1 cellular context compared by ENCODE assay signal in genomic region chr19:6393074-6393981, GRCh38.
TF ChIP-seq lines count a peak whose summit lies in the region.

TSS of gene GTF2F1 (minus strand) at chr19:6393164. CDS start at chr19:6392995, 169 bp downstream.

TF ChIP-seq in HepG2, 621 proteins besides CTCF, POLR2A, EP300 and RAD21 (continued from another document and continues in another):
- TF ChIP-seq GFI1 (CRISPR knock-in tag; IDR thresholded peaks at IDR 0.05; ENCODE audit: borderline replicate concordance), result no peak; the same call in 1 of the 2 replicates
- TF ChIP-seq ZNF576 (CRISPR knock-in tag; IDR thresholded peaks at IDR 0.05), result no peak
- TF ChIP-seq SPEN (CRISPR knock-in tag; IDR thresholded peaks at IDR 0.05; ENCODE audit: low read depth), result peak; percentile 9; the same call in 1 of the 2 replicates
- TF ChIP-seq IRF2 (CRISPR knock-in tag; IDR thresholded peaks at IDR 0.05), result no peak; the same call in 1 of the 2 replicates
- no peak for TF ChIP-seq NCOA5 (CRISPR knock-in tag; IDR thresholded peaks at IDR 0.05)
- 0 out of 2 replicates have a peak, but pooled peaks have one; percentile 21 for TF ChIP-seq THAP8 (CRISPR knock-in tag; IDR thresholded peaks at IDR 0.05; ENCODE audit: borderline replicate concordance)
- TF ChIP-seq IKZF1 (IDR thresholded peaks at IDR 0.05), result no peak
- peak; percentile 78 for TF ChIP-seq SRSF1 (optimal IDR thresholded peaks at IDR 0.05; ENCODE audit: low read depth, low read length)
- TF ChIP-seq ZBTB7A (CRISPR knock-in tag; IDR thresholded peaks at IDR 0.05), result peak; percentile 76
- peak; percentile 58; the same call in 1 of the 2 replicates for TF ChIP-seq ZNF367 (CRISPR knock-in tag; IDR thresholded peaks at IDR 0.05; ENCODE audit: borderline replicate concordance)
- TF ChIP-seq TCF12 (IDR thresholded peaks at IDR 0.05), result no peak
- no peak for TF ChIP-seq TCF12 (CRISPR knock-in tag; IDR thresholded peaks at IDR 0.05)
- TF ChIP-seq, protein P1, sequence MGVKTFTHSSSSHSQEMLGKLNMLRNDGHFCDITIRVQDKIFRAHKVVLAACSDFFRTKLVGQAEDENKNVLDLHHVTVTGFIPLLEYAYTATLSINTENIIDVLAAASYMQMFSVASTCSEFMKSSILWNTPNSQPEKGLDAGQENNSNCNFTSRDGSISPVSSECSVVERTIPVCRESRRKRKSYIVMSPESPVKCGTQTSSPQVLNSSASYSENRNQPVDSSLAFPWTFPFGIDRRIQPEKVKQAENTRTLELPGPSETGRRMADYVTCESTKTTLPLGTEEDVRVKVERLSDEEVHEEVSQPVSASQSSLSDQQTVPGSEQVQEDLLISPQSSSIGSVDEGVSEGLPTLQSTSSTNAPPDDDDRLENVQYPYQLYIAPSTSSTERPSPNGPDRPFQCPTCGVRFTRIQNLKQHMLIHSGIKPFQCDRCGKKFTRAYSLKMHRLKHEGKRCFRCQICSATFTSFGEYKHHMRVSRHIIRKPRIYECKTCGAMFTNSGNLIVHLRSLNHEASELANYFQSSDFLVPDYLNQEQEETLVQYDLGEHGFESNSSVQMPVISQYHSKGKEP (CRISPR knock-in tag; IDR thresholded peaks at IDR 0.05), result peak; percentile 50; the same call in 1 of the 2 replicates
- peak; percentile 60; the same call in 1 of the 2 replicates for TF ChIP-seq U2AF2 (IDR thresholded peaks at IDR 0.05; ENCODE audit: low read depth, low read length)
- TF ChIP-seq SYNCRIP (IDR thresholded peaks at IDR 0.05; ENCODE audit: insufficient read depth, low read depth, low read length), result no peak
- 0 out of 2 replicates have a peak, but pooled peaks have one; percentile 55 for TF ChIP-seq ZNF572 (CRISPR knock-in tag; IDR thresholded peaks at IDR 0.05)
- TF ChIP-seq, protein P2, sequence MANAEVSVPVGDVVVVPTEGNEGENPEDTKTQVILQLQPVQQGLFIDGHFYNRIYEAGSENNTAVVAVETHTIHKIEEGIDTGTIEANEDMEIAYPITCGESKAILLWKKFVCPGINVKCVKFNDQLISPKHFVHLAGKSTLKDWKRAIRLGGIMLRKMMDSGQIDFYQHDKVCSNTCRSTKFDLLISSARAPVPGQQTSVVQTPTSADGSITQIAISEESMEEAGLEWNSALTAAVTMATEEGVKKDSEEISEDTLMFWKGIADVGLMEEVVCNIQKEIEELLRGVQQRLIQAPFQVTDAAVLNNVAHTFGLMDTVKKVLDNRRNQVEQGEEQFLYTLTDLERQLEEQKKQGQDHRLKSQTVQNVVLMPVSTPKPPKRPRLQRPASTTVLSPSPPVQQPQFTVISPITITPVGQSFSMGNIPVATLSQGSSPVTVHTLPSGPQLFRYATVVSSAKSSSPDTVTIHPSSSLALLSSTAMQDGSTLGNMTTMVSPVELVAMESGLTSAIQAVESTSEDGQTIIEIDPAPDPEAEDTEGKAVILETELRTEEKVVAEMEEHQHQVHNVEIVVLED (CRISPR knock-in tag; IDR thresholded peaks at IDR 0.05; ENCODE audit: borderline replicate concordance), result peak; percentile 82; the same call in 1 of the 2 replicates
- TF ChIP-seq GABPB1 (CRISPR knock-in tag; IDR thresholded peaks at IDR 0.05), result peak; percentile 99
- no peak for TF ChIP-seq NFKB2 (CRISPR knock-in tag; IDR thresholded peaks at IDR 0.05; ENCODE audit: borderline replicate concordance)
- no peak for TF ChIP-seq ZNF496 (CRISPR knock-in tag; IDR thresholded peaks at IDR 0.05; ENCODE audit: insufficient replicate concordance)
- no peak for TF ChIP-seq ZNF790 (CRISPR knock-in tag; IDR thresholded peaks at IDR 0.05; ENCODE audit: borderline replicate concordance)
- TF ChIP-seq MEF2D (CRISPR knock-in tag; IDR thresholded peaks at IDR 0.05), result no peak
- no peak for TF ChIP-seq SOX13 (IDR thresholded peaks at IDR 0.05)
- no peak for TF ChIP-seq SOX13 (CRISPR knock-in tag; conservative IDR thresholded peaks at IDR 0.05 in 1 of 2, IDR thresholded peaks at IDR 0.05 in 1 of 2)
- no peak for TF ChIP-seq ZNF124 (CRISPR knock-in tag; IDR thresholded peaks at IDR 0.05)
- TF ChIP-seq THAP11 (CRISPR knock-in tag; IDR thresholded peaks at IDR 0.05), result peak; percentile 92
- TF ChIP-seq SMARCE1 (IDR thresholded peaks at IDR 0.05; ENCODE audit: borderline replicate concordance), result no peak
- TF ChIP-seq ZNF672 (CRISPR knock-in tag; IDR thresholded peaks at IDR 0.05), result no peak
- peak; percentile 25; the same call in 1 of the 2 replicates for TF ChIP-seq ZNF547 (CRISPR knock-in tag; IDR thresholded peaks at IDR 0.05)
- TF ChIP-seq PHB2 (IDR thresholded peaks at IDR 0.05; ENCODE audit: partially characterized antibody), result no peak
- no peak for TF ChIP-seq AHR (CRISPR knock-in tag; IDR thresholded peaks at IDR 0.05)
- TF ChIP-seq MBNL3 (CRISPR knock-in tag; conservative IDR thresholded peaks at IDR 0.05), result no peak
- TF ChIP-seq SALL1 (CRISPR knock-in tag; IDR thresholded peaks at IDR 0.05), result peak; percentile 58
- TF ChIP-seq, protein P3, sequence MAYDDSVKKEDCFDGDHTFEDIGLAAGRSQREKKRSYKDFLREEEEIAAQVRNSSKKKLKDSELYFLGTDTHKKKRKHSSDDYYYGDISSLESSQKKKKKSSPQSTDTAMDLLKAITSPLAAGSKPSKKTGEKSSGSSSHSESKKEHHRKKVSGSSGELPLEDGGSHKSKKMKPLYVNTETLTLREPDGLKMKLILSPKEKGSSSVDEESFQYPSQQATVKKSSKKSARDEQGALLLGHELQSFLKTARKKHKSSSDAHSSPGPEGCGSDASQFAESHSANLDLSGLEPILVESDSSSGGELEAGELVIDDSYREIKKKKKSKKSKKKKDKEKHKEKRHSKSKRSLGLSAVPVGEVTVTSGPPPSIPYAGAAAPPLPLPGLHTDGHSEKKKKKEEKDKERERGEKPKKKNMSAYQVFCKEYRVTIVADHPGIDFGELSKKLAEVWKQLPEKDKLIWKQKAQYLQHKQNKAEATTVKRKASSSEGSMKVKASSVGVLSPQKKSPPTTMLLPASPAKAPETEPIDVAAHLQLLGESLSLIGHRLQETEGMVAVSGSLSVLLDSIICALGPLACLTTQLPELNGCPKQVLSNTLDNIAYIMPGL (CRISPR knock-in tag; IDR thresholded peaks at IDR 0.05; ENCODE audit: borderline replicate concordance in 1 of 2, low read depth in 1 of 2), result peak; percentile 38 to 78; a peak in 3 of 4 replicates
- peak; percentile 57; the same call in 1 of the 2 replicates for TF ChIP-seq ZSCAN5A (CRISPR knock-in tag; IDR thresholded peaks at IDR 0.05; ENCODE audit: borderline replicate concordance)
- TF ChIP-seq CENPT (CRISPR knock-in tag; IDR thresholded peaks at IDR 0.05; ENCODE audit: low read depth), result no peak
- no peak for TF ChIP-seq BCL6 (CRISPR knock-in tag; IDR thresholded peaks at IDR 0.05)
- no peak for TF ChIP-seq THRA (CRISPR knock-in tag; IDR thresholded peaks at IDR 0.05; ENCODE audit: borderline replicate concordance)
- 0 out of 2 replicates have a peak, but pooled peaks have one; percentile 32 for TF ChIP-seq IRF1 (CRISPR knock-in tag; IDR thresholded peaks at IDR 0.05; ENCODE audit: low read depth)
- no peak for TF ChIP-seq HMGA1 (CRISPR knock-in tag; conservative IDR thresholded peaks at IDR 0.05)
- no peak for TF ChIP-seq TEAD3 (CRISPR knock-in tag; optimal IDR thresholded peaks at IDR 0.05; ENCODE audit: borderline replicate concordance)
- no peak for TF ChIP-seq ZNF235 (CRISPR knock-in tag; IDR thresholded peaks at IDR 0.05; ENCODE audit: borderline replicate concordance)
- no peak for TF ChIP-seq PTBP1 (IDR thresholded peaks at IDR 0.05; ENCODE audit: low read depth, low read length, poor library complexity, severe bottlenecking)
- TF ChIP-seq ISX (CRISPR knock-in tag; conservative IDR thresholded peaks at IDR 0.05), result no peak
- peak; percentile 12; the same call in 1 of the 2 replicates for TF ChIP-seq TFDP2 (CRISPR knock-in tag; IDR thresholded peaks at IDR 0.05)
- TF ChIP-seq ZNF780A (CRISPR knock-in tag; IDR thresholded peaks at IDR 0.05), result no peak
- no peak for TF ChIP-seq ESRRA (CRISPR knock-in tag; IDR thresholded peaks at IDR 0.05; ENCODE audit: low read depth)
- no peak for TF ChIP-seq NKX3-1 (CRISPR knock-in tag; IDR thresholded peaks at IDR 0.05)
- TF ChIP-seq FOXJ3 (CRISPR knock-in tag; IDR thresholded peaks at IDR 0.05; ENCODE audit: borderline replicate concordance), result peak; percentile 45; the same call in 1 of the 2 replicates
- TF ChIP-seq, protein P4, sequence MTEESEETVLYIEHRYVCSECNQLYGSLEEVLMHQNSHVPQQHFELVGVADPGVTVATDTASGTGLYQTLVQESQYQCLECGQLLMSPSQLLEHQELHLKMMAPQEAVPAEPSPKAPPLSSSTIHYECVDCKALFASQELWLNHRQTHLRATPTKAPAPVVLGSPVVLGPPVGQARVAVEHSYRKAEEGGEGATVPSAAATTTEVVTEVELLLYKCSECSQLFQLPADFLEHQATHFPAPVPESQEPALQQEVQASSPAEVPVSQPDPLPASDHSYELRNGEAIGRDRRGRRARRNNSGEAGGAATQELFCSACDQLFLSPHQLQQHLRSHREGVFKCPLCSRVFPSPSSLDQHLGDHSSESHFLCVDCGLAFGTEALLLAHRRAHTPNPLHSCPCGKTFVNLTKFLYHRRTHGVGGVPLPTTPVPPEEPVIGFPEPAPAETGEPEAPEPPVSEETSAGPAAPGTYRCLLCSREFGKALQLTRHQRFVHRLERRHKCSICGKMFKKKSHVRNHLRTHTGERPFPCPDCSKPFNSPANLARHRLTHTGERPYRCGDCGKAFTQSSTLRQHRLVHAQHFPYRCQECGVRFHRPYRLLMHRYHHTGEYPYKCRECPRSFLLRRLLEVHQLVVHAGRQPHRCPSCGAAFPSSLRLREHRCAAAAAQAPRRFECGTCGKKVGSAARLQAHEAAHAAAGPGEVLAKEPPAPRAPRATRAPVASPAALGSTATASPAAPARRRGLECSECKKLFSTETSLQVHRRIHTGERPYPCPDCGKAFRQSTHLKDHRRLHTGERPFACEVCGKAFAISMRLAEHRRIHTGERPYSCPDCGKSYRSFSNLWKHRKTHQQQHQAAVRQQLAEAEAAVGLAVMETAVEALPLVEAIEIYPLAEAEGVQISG (CRISPR knock-in tag; IDR thresholded peaks at IDR 0.05), result peak; percentile 91
- TF ChIP-seq FOXM1 (CRISPR knock-in tag; IDR thresholded peaks at IDR 0.05), result no peak
